9 cellular contexts compared by ENCODE assay signal in genomic region chr15:80615783-80616391, GRCh38.
DNase-seq lines count a peak whose midpoint lies in the region; ATAC-seq, FAIRE-seq and TF ChIP-seq lines count a peak whose summit lies in the region.
"Had no signal": no experiment of that assay in that cellular context is flagged by ENCODE, and none has a peak within 500 bp of the region (broad histone marks: within the 10 kb centered on the region; RNA-seq: fewer than 3 reads in every experiment).

No MANE protein-coding gene starts in this region.

- H3K23ac ChIP-seq in IMR-90 (ENCODE audit: low read depth, low read length) = peak overlapping the region; percentile 71; the same call in 1 of the 2 replicates

- peak overlapping the region; percentile 48 for H2AK9ac ChIP-seq in IMR-90 (replicated peaks; ENCODE audit: low read depth, low read length, poor library complexity)

- H3K27ac ChIP-seq in IMR-90 (ENCODE audit: insufficient read depth, low read length) = peak overlapping the region; percentile 77
- peak overlapping the region in 1 of 4 donors; percentile 23 for H3K27ac ChIP-seq in Peyer's patch
- H3K27ac ChIP-seq in small intestine (ENCODE audit: low read depth in 1 of 2, low read length in 1 of 2) = peak overlapping the region in 1 of 2 donors; percentile 11

- H3K9me3 ChIP-seq in IMR-90 (ENCODE audit: control insufficient read depth, insufficient read depth, low read length) = no peaks in the 10 kb centered on the region
- H3K9me3 ChIP-seq in Peyer's patch = no peaks in the 10 kb centered on the region
- no peaks in the 10 kb centered on the region for H3K9me3 ChIP-seq in small intestine (ENCODE audit: control insufficient read depth, low read depth)

- intact Hi-C loops in IMR-90 (cut with micrococcal nuclease) = no loop called here

- H3K4me3 ChIP-seq in IMR-90 (ENCODE audit: insufficient read depth, low read depth, low read length) (no peak overlapping the region), Peyer's patch (no peak overlapping the region), fibroblast of villous mesenchyme (ENCODE audit: low read depth, low read length) (no peak overlapping the region), small intestine (ENCODE audit: low read depth in 1 of 2, low read length in 2 of 2) (no peak overlapping the region)

- H3K27ac Mint-ChIP-seq in stimulated activated effector memory CD8-positive, alpha-beta T cell treated with anti-CD3 and anti-CD28 coated beads, Interleukin-12 subunit alpha, Interleukin-12 subunit beta, amount 100 ng/mL, for 72 hours = no peak overlapping the region

- in situ Hi-C loops in IMR-90 (cut with MboI; ENCODE audit: low sequenced_read_pairs) = no loop called here

- POLR2A ChIA-PET in IMR-90 (lab: Charles Lee; ENCODE audit: unreplicated experiment) = no interaction called here

- no CpG with 5 or more reads among the region's 14 CpGs for WGBS in IMR-90 (ENCODE audit: extremely low coverage in 2 of 2, insufficient read length in 1 of 2), 2 experiments
- WGBS in small intestine, 3 donors = 52 to 57% (median 55%) methylated on average over 14 of the region's 14 CpGs

- no peak for TF ChIP-seq RAD21 in IMR-90 (IDR thresholded peaks at IDR 0.05; ENCODE audit: low read length)

- dilution Hi-C loops in IMR-90 (cut with HindIII; ENCODE audit: low sequenced_read_pairs, unreplicated experiment) = no loop called here

- H3K4me1 ChIP-seq in IMR-90 (ENCODE audit: control insufficient read depth, insufficient read depth, low read length) = peaks cover 30% of the 10 kb centered on the region
- peaks cover 0 to 11% (median 0%) of the 10 kb centered on the region in 4 donors for H3K4me1 ChIP-seq in Peyer's patch
- peaks cover 0 to 2% of the 10 kb centered on the region in 2 donors for H3K4me1 ChIP-seq in small intestine (ENCODE audit: control insufficient read depth in 2 of 2, insufficient read depth in 1 of 2, low read depth in 1 of 2, low read length in 1 of 2)

- TF ChIP-seq POLR2A in IMR-90 (IDR thresholded peaks at IDR 0.05; ENCODE audit: low read depth, low read length) (no peak), Peyer's patch (IDR thresholded peaks at IDR 0.05) (no peak), erythroblast (IDR thresholded peaks at IDR 0.05; ENCODE audit: low read length) (no peak)

- FAIRE-seq in small intestine (lab: Jason Lieb, UNC) = no peak

- peak overlapping the region; percentile 73 for H2BK5ac ChIP-seq in IMR-90 (ENCODE audit: low read depth, low read length, poor library complexity, severe bottlenecking)

- H3K14ac ChIP-seq in IMR-90 (replicated peaks; ENCODE audit: low read depth, low read length) = peak overlapping the region; percentile 74

- DNase-seq in IMR-90 = peak; percentile 66
- DNase-seq in Peyer's patch = peak; percentile 31 to 77 (median 76)
- peak; percentile 93 for DNase-seq in fibroblast of villous mesenchyme (ENCODE audit: low read depth)
- peak; percentile 79 for DNase-seq in small intestine
- DNase-seq in stimulated activated effector memory CD8-positive, alpha-beta T cell treated with anti-CD3 and anti-CD28 coated beads, Interleukin-12 subunit alpha, Interleukin-12 subunit beta, amount 100 ng/mL, for 72 hours (ENCODE audit: low spot score in 2 of 2) = no peak
- DNase-seq in erythroblast (lab: John Stamatoyannopoulos, UW) = no peak
- DNase-seq: effector CD4-positive, alpha-beta T cell had no signal

- peak overlapping the region; percentile 95; the same call in 2 of the 3 replicates for H2BK15ac ChIP-seq in IMR-90 (ENCODE audit: low read depth, low read length)

- peak overlapping the region; percentile 82 for H2AFZ ChIP-seq in IMR-90 (replicated peaks; ENCODE audit: low read length, poor library complexity)

- no peaks in the 10 kb centered on the region for H3K36me3 Mint-ChIP-seq in stimulated activated effector memory CD8-positive, alpha-beta T cell treated with anti-CD3 and anti-CD28 coated beads, Interleukin-12 subunit alpha, Interleukin-12 subunit beta, amount 100 ng/mL, for 72 hours

- no peak for TF ChIP-seq CTCF in IMR-90 (conservative IDR thresholded peaks at IDR 0.05; ENCODE audit: low read depth, low read length)
- TF ChIP-seq CTCF in Peyer's patch (IDR thresholded peaks at IDR 0.05) = no peak
- TF ChIP-seq CTCF in fibroblast of villous mesenchyme (IDR thresholded peaks at IDR 0.05; ENCODE audit: insufficient read depth, low read depth, low read length) = no peak

- H3K4me2 ChIP-seq in IMR-90 (ENCODE audit: low read depth, low read length) = peak overlapping the region; percentile 20

- H2BK120ac ChIP-seq in IMR-90 (ENCODE audit: low read depth, low read length) = peak overlapping the region; percentile 87

- H3K4me3 Mint-ChIP-seq in stimulated activated effector memory CD8-positive, alpha-beta T cell treated with anti-CD3 and anti-CD28 coated beads, Interleukin-12 subunit alpha, Interleukin-12 subunit beta, amount 100 ng/mL, for 72 hours = no peak overlapping the region

- ATAC-seq in IMR-90 (ENCODE audit: low read depth) (peak; percentile 70), GM19463 (IDR thresholded peaks at IDR 0.05; ENCODE audit: unreplicated experiment) (no peak), GM18519 (IDR thresholded peaks at IDR 0.05; ENCODE audit: low FRiP score, unreplicated experiment) (no peak)
- no peak for ATAC-seq in stimulated activated effector memory CD8-positive, alpha-beta T cell treated with anti-CD3 and anti-CD28 coated beads, Interleukin-12 subunit alpha, Interleukin-12 subunit beta, amount 100 ng/mL, for 72 hours

- H3K79me1 ChIP-seq in IMR-90 (ENCODE audit: low read depth in 1 of 2, low read length in 2 of 2) = no peaks in the 10 kb centered on the region; a peak in 1 of 4 replicates

- H4K20me1 ChIP-seq in IMR-90 (ENCODE audit: insufficient read depth, low read length) = no peaks in the 10 kb centered on the region

- H4K8ac ChIP-seq in IMR-90 (ENCODE audit: low read depth in 2 of 2, low read length in 2 of 2) = peak overlapping the region; percentile 85 to 88

- H3K36me3 ChIP-seq in IMR-90 (ENCODE audit: control insufficient read depth, insufficient read depth, low read length) = no peaks in the 10 kb centered on the region
- H3K36me3 ChIP-seq in Peyer's patch = no peaks in the 10 kb centered on the region
- H3K36me3 ChIP-seq in small intestine (ENCODE audit: control insufficient read depth in 2 of 2, insufficient read depth in 2 of 2, low read length in 2 of 2) = no peaks in the 10 kb centered on the region

- peak overlapping the region; percentile 46; the same call in 1 of the 2 replicates for H3K9ac ChIP-seq in IMR-90 (ENCODE audit: low read depth, low read length)

- H3K27me3 ChIP-seq in IMR-90 (ENCODE audit: control insufficient read depth, insufficient read depth, low read length) (no peaks in the 10 kb centered on the region), Peyer's patch (no peaks in the 10 kb centered on the region), small intestine (ENCODE audit: control insufficient read depth in 2 of 2, insufficient read depth in 2 of 2, low read length in 2 of 2) (no peaks in the 10 kb centered on the region)

- H3K18ac ChIP-seq in IMR-90 (ENCODE audit: low read depth, low read length) = peak overlapping the region; percentile 97

- peak overlapping the region; percentile 95 for H3K4ac ChIP-seq in IMR-90 (ENCODE audit: low read depth, low read length)

- peak overlapping the region; percentile 99 for H2AK5ac ChIP-seq in IMR-90 (ENCODE audit: low read depth, low read length)

- H3K9me3 Mint-ChIP-seq in stimulated activated effector memory CD8-positive, alpha-beta T cell treated with anti-CD3 and anti-CD28 coated beads, Interleukin-12 subunit alpha, Interleukin-12 subunit beta, amount 100 ng/mL, for 72 hours = no peaks in the 10 kb centered on the region

- peak overlapping the region; percentile 98 for H4K5ac ChIP-seq in IMR-90 (ENCODE audit: low read depth, low read length)

- H2BK20ac ChIP-seq in IMR-90 (ENCODE audit: low read depth, low read length) = peak overlapping the region; percentile 91

- CTCF ChIA-PET in IMR-90 (lab: Yijun Ruan, JAX) = no interaction called here

- no TSS peak for BruUV-seq in IMR-90 (replicated peaks; lab: Mats Ljungman, UMichigan)

- H4K91ac ChIP-seq in IMR-90 (ENCODE audit: insufficient read depth, low read depth, low read length) = peak overlapping the region; percentile 94

- H3K9me1 ChIP-seq in IMR-90 (ENCODE audit: insufficient read depth, low read length) = peaks cover 18% of the 10 kb centered on the region

- H3K56ac ChIP-seq in IMR-90 (ENCODE audit: extremely low read depth, insufficient read depth, low read length) = peak overlapping the region; percentile 29; the same call in 1 of the 2 replicates

- no peaks in the 10 kb centered on the region for H3K4me1 Mint-ChIP-seq in stimulated activated effector memory CD8-positive, alpha-beta T cell treated with anti-CD3 and anti-CD28 coated beads, Interleukin-12 subunit alpha, Interleukin-12 subunit beta, amount 100 ng/mL, for 72 hours

TF ChIP-seq in IMR-90, 13 proteins besides CTCF, POLR2A, EP300 and RAD21:
- TF ChIP-seq FOS (IDR thresholded peaks at IDR 0.05; ENCODE audit: low read depth, low read length) = no peak
- TF ChIP-seq CEBPB (IDR thresholded peaks at IDR 0.05; ENCODE audit: low read depth, low read length) = no peak
- TF ChIP-seq NFE2L2 (IDR thresholded peaks at IDR 0.05; ENCODE audit: low read depth, low read length) = no peak
- no peak for TF ChIP-seq MAZ (IDR thresholded peaks at IDR 0.05; ENCODE audit: borderline replicate concordance, low read depth, low read length)
- TF ChIP-seq ELK1 (IDR thresholded peaks at IDR 0.05; ENCODE audit: borderline replicate concordance, low read depth, low read length) = no peak
- peak; percentile 55; the same call in 1 of the 2 replicates for TF ChIP-seq BHLHE40 (IDR thresholded peaks at IDR 0.05; ENCODE audit: low read depth, low read length)
- no peak for TF ChIP-seq MXI1 (IDR thresholded peaks at IDR 0.05; ENCODE audit: borderline replicate concordance, low read depth, low read length)

Comparison
In these comparisons a context has a peak if more than half of its experiments do, and no peak if none do; other contexts are left out.
1. DNase-seq: peak in IMR-90 (single experiment), Peyer's patch (3 of 3), fibroblast of villous mesenchyme (single experiment) and small intestine (single experiment); none in stimulated activated effector memory CD8-positive, alpha-beta T cell treated with anti-CD3 and anti-CD28 coated beads, Interleukin-12 subunit alpha, Interleukin-12 subunit beta, amount 100 ng/mL, for 72 hours (0 of 2) and erythroblast (0 of 2).